Comparison of ENCODE assay signal across 11 cellular contexts in genomic region chr2:216188956-216189355, GRCh38.
DNase-seq lines count a peak whose midpoint lies in the region; ATAC-seq and TF ChIP-seq lines count a peak whose summit lies in the region.
"Had no signal": no experiment of that assay in that cellular context is flagged by ENCODE, and none has a peak within 500 bp of the region (broad histone marks: within the 10 kb centered on the region; RNA-seq: fewer than 3 reads in every experiment).

No MANE protein-coding gene starts in this region.

- DNase-seq in CD8-positive, alpha-beta memory T cell = no peak
- DNase-seq in PC-3 (peak; percentile 48), endodermal cell (no peak), neural progenitor cell (ENCODE audit: low spot score) (no peak), Caco-2 (no peak), LoVo (ENCODE audit: low spot score) (no peak)
- DNase-seq: activated gamma-delta T cell, left lung had no signal

- 88 to 96% methylated on average over 1 to 2 of the region's 2 CpGs for WGBS in endodermal cell (ENCODE audit: insufficient coverage in 1 of 2, insufficient read length in 1 of 2), 2 experiments

- POLR2A ChIA-PET in CD8-positive, alpha-beta memory T cell (lab: Charles Lee) = no interaction called here
- POLR2A ChIA-PET in PC-3 (lab: Charles Lee; ENCODE audit: unreplicated experiment) (no interaction called here), Caco-2 (lab: Charles Lee) (no interaction called here)

- ATAC-seq in PC-3 (peak; percentile 51), GM21526 (IDR thresholded peaks at IDR 0.05; ENCODE audit: low FRiP score, unreplicated experiment) (no peak), HG03354 (IDR thresholded peaks at IDR 0.05; ENCODE audit: poor library complexity, severe bottlenecking, unreplicated experiment) (no peak)
- ATAC-seq: left lung had no signal

- peaks cover 15 to 70% (median 24%) of the 10 kb centered on the region in 3 donors for H3K36me3 Mint-ChIP-seq in CD8-positive, alpha-beta memory T cell
- peaks cover 33% of the 10 kb centered on the region for H3K36me3 Mint-ChIP-seq in endodermal cell (ENCODE audit: low read depth)
- peaks cover 13% of the 10 kb centered on the region for H3K36me3 Mint-ChIP-seq in neural progenitor cell
- peaks cover 73% of the 10 kb centered on the region for H3K36me3 Mint-ChIP-seq in Caco-2 (ENCODE audit: insufficient read depth, unreplicated experiment)

- H3K27ac ChIP-seq in CD8-positive, alpha-beta memory T cell (ENCODE audit: low read depth, low read length) = no peak overlapping the region
- H3K27ac ChIP-seq in PC-3 (ENCODE audit: low read length) (no peak overlapping the region), endodermal cell (ENCODE audit: low read depth, low read length) (no peak overlapping the region), neural progenitor cell (peak overlapping the region; percentile 85)
- H3K27ac ChIP-seq: left lung, right atrium auricular region had no signal

- H3K79me2 ChIP-seq in PC-3 (ENCODE audit: low read length) (peaks cover 58% of the 10 kb centered on the region), neural progenitor cell (ENCODE audit: low read depth) (peaks cover 79% of the 10 kb centered on the region)

- H3K36me3 ChIP-seq in CD8-positive, alpha-beta memory T cell (ENCODE audit: insufficient read depth, low read length) = peaks cover 23% of the 10 kb centered on the region
- H3K36me3 ChIP-seq in PC-3 (ENCODE audit: low read depth, low read length) = peaks cover 41% of the 10 kb centered on the region
- H3K36me3 ChIP-seq in endodermal cell (ENCODE audit: control insufficient read depth, insufficient read depth, low read length) = peaks cover 77% of the 10 kb centered on the region
- peaks cover 19% of the 10 kb centered on the region for H3K36me3 ChIP-seq in neural progenitor cell
- peaks cover 1% of the 10 kb centered on the region for H3K36me3 ChIP-seq in Caco-2 (ENCODE audit: control insufficient read depth, insufficient read depth, low read length)

- CTCF ChIA-PET in CD8-positive, alpha-beta memory T cell (lab: Charles Lee) = no interaction called here
- CTCF ChIA-PET in PC-3 (lab: Charles Lee) = no interaction called here
- CTCF ChIA-PET in Caco-2 (lab: Charles Lee) = interaction anchor here (0.6 kb wide), 1 partner anchor 156 kb away, joined by 3 read pairs; no protein-coding TSS in a partner anchor

- no peak overlapping the region for H3K4me3 Mint-ChIP-seq in CD8-positive, alpha-beta memory T cell
- H3K4me3 Mint-ChIP-seq in endodermal cell (no peak overlapping the region), neural progenitor cell (no peak overlapping the region), Caco-2 (ENCODE audit: unreplicated experiment) (no peak overlapping the region)

- H3K9me3 Mint-ChIP-seq in CD8-positive, alpha-beta memory T cell = no peaks in the 10 kb centered on the region
- H3K9me3 Mint-ChIP-seq in endodermal cell (no peaks in the 10 kb centered on the region), neural progenitor cell (no peaks in the 10 kb centered on the region), Caco-2 (ENCODE audit: unreplicated experiment) (no peaks in the 10 kb centered on the region)

- no peak for TF ChIP-seq CTCF in PC-3 (conservative IDR thresholded peaks at IDR 0.05; ENCODE audit: low read depth, low read length)
- no peak for TF ChIP-seq CTCF in endodermal cell (conservative IDR thresholded peaks at IDR 0.05)
- TF ChIP-seq CTCF in neural progenitor cell (IDR thresholded peaks at IDR 0.05) = no peak
- no peak for TF ChIP-seq CTCF in Caco-2 (IDR thresholded peaks at IDR 0.05; ENCODE audit: insufficient read depth in 1 of 2, low read depth in 1 of 2, low read length in 1 of 2, severe bottlenecking in 1 of 2, unreplicated experiment in 1 of 2)

- no peaks in the 10 kb centered on the region for H3K9me3 ChIP-seq in CD8-positive, alpha-beta memory T cell (ENCODE audit: low read length)
- H3K9me3 ChIP-seq in PC-3 (ENCODE audit: low read length) (no peaks in the 10 kb centered on the region), endodermal cell (ENCODE audit: control insufficient read depth, low read length) (no peaks in the 10 kb centered on the region), neural progenitor cell (ENCODE audit: low read depth) (no peaks in the 10 kb centered on the region), Caco-2 (no peaks in the 10 kb centered on the region)
- H3K9me3 ChIP-seq: left lung, right atrium auricular region had no signal

- H3K9me2 ChIP-seq in PC-3 (replicated peaks; ENCODE audit: low read length) = no peaks in the 10 kb centered on the region

- H2AFZ ChIP-seq in PC-3 (ENCODE audit: low read length) (no peak overlapping the region), neural progenitor cell (replicated peaks) (no peak overlapping the region)

- H3K9ac ChIP-seq in PC-3 (ENCODE audit: low read length) (no peak overlapping the region), endodermal cell (ENCODE audit: extremely low read depth, low read length, poor library complexity, severe bottlenecking) (no peak overlapping the region), neural progenitor cell (no peak overlapping the region)

- peaks cover 25% of the 10 kb centered on the region for H3K4me1 ChIP-seq in CD8-positive, alpha-beta memory T cell (ENCODE audit: insufficient read depth, low read length)
- H3K4me1 ChIP-seq in PC-3 (ENCODE audit: insufficient read depth, low read length) = 0 out of 2 replicates have a peak, but pooled peaks cover 5% of the 10 kb centered on the region
- H3K4me1 ChIP-seq in endodermal cell (ENCODE audit: control insufficient read depth, insufficient read depth, low read length) = peaks cover 8% of the 10 kb centered on the region
- peaks cover 44% of the 10 kb centered on the region for H3K4me1 ChIP-seq in neural progenitor cell
- peaks cover 36% of the 10 kb centered on the region for H3K4me1 ChIP-seq in Caco-2

- peaks cover 0 to 1% of the 10 kb centered on the region in 2 donors for H3K27me3 Mint-ChIP-seq in CD8-positive, alpha-beta memory T cell
- no peaks in the 10 kb centered on the region for H3K27me3 Mint-ChIP-seq in endodermal cell (ENCODE audit: insufficient read depth)
- no peaks in the 10 kb centered on the region for H3K27me3 Mint-ChIP-seq in neural progenitor cell (ENCODE audit: insufficient read depth, low read depth)
- H3K27me3 Mint-ChIP-seq in Caco-2 (ENCODE audit: insufficient read depth, unreplicated experiment) = no peaks in the 10 kb centered on the region

- H3F3A ChIP-seq in PC-3 (ENCODE audit: low read length, unreplicated experiment) = no peaks in the 10 kb centered on the region
- peaks cover 46% of the 10 kb centered on the region for H3F3A ChIP-seq in neural progenitor cell (ENCODE audit: low read depth)

- H3K4me3 ChIP-seq in CD8-positive, alpha-beta memory T cell (ENCODE audit: low read length) = no peak overlapping the region
- H3K4me3 ChIP-seq in PC-3 (ENCODE audit: low read length) = no peak overlapping the region
- peak overlapping the region; percentile 1 for H3K4me3 ChIP-seq in endodermal cell (ENCODE audit: low read length)
- H3K4me3 ChIP-seq in neural progenitor cell = no peak overlapping the region
- no peak overlapping the region for H3K4me3 ChIP-seq in Caco-2 (ENCODE audit: low read depth, low read length)
- H3K4me3 ChIP-seq: left lung, right atrium auricular region had no signal

- BruUV-seq in PC-3 (replicated peaks; lab: Mats Ljungman, UMichigan) (no TSS peak), Caco-2 (replicated peaks; lab: Mats Ljungman, UMichigan) (no TSS peak)

- H4K20me1 ChIP-seq in PC-3 (ENCODE audit: low read length) (0 out of 2 replicates have a peak, but pooled peaks cover 6% of the 10 kb centered on the region), neural progenitor cell (ENCODE audit: low read depth) (peaks cover 59% of the 10 kb centered on the region)

- intact Hi-C loops in PC-3 (cut with micrococcal nuclease) (no loop called here), Caco-2 (cut with micrococcal nuclease; ENCODE audit: unreplicated experiment) (loop anchor here (1.0 kb wide), 2 partner anchors 13 to 18 kb away; no protein-coding TSS in a partner anchor)

- H3K27me3 ChIP-seq in CD8-positive, alpha-beta memory T cell (ENCODE audit: insufficient read depth, low read length, poor library complexity, severe bottlenecking) = no peaks in the 10 kb centered on the region
- H3K27me3 ChIP-seq in PC-3 (ENCODE audit: low read length) = no peaks in the 10 kb centered on the region
- no peaks in the 10 kb centered on the region for H3K27me3 ChIP-seq in endodermal cell (ENCODE audit: control insufficient read depth, insufficient read depth, low read length, poor library complexity, severe bottlenecking)
- no peaks in the 10 kb centered on the region for H3K27me3 ChIP-seq in neural progenitor cell
- H3K27me3 ChIP-seq in Caco-2 (replicated peaks; ENCODE audit: control insufficient read depth, insufficient read depth, low read length) = no peaks in the 10 kb centered on the region
- H3K27me3 ChIP-seq: left lung, right atrium auricular region had no signal

- H3K27ac Mint-ChIP-seq in CD8-positive, alpha-beta memory T cell = peak overlapping the region in 7 of 8 donors; percentile 17 to 86 (median 43)
- H3K27ac Mint-ChIP-seq in endodermal cell = no peak overlapping the region
- no peak overlapping the region for H3K27ac Mint-ChIP-seq in neural progenitor cell
- H3K27ac Mint-ChIP-seq in Caco-2 (ENCODE audit: unreplicated experiment) = no peak overlapping the region

- H3K4me1 Mint-ChIP-seq in CD8-positive, alpha-beta memory T cell = peaks cover 53 to 68% (median 58%) of the 10 kb centered on the region in 3 donors
- H3K4me1 Mint-ChIP-seq in endodermal cell = peaks cover 36% of the 10 kb centered on the region
- H3K4me1 Mint-ChIP-seq in neural progenitor cell = peaks cover 30% of the 10 kb centered on the region
- peaks cover 27% of the 10 kb centered on the region for H3K4me1 Mint-ChIP-seq in Caco-2 (ENCODE audit: low read depth, unreplicated experiment)

- no peak overlapping the region for H3K4me2 ChIP-seq in PC-3 (ENCODE audit: low read length)
- peak overlapping the region; percentile 40 for H3K4me2 ChIP-seq in neural progenitor cell

Comparison
In these comparisons a context has a peak if more than half of its experiments do, and no peak if none do; other contexts are left out.
1. H3K27ac Mint-ChIP-seq: peak in CD8-positive, alpha-beta memory T cell (7 of 8); none in endodermal cell (single experiment), neural progenitor cell (single experiment) and Caco-2 (single experiment).